1 cellular context compared by ENCODE assay signal in genomic region chr3:10015476-10015904, GRCh38.
TF ChIP-seq lines count a peak whose summit lies in the region.

No MANE protein-coding gene starts in this region.

TF ChIP-seq in K562, 482 proteins besides CTCF, POLR2A, EP300 and RAD21:
- TF ChIP-seq CEBPB (tag; IDR thresholded peaks at IDR 0.05) (peak; percentile 32; the same call in 1 of the 2 replicates), NFIC (IDR thresholded peaks at IDR 0.05) (peak; percentile 64), ZNF253 (CRISPR knock-in tag; conservative IDR thresholded peaks at IDR 0.05) (no peak)
